In genomic region chr2:79375817-79376216, GRCh38 we compare ENCODE assay signal across 33 cellular contexts.
"Had no signal": no experiment of that assay in that cellular context is flagged by ENCODE, and none has a peak within 500 bp of the region (broad histone marks: within the 10 kb centered on the region; RNA-seq: fewer than 3 reads in every experiment).

No MANE protein-coding gene starts in this region.

- H3K4me2 ChIP-seq: hepatocyte, smooth muscle cell had no signal

- H3K9me3 ChIP-seq: ascending aorta, left ventricle myocardium inferior, right atrium auricular region, thyroid gland had no signal

- FAIRE-seq: frontal cortex had no signal

- H2AFZ ChIP-seq: hepatocyte had no signal

- DNase-seq: activated CD4-positive, alpha-beta memory T cell treated with anti-CD3 and anti-CD28 coated beads, Interleukin-2, amount 10 ng/mL, durations not matched to agents 7 days and 5 days; activated CD4-positive, alpha-beta T cell treated with anti-CD3 and anti-CD28 coated beads for 1 hour; activated CD4-positive, alpha-beta T cell treated with anti-CD3 and anti-CD28 coated beads, Interleukin-2, amount 10 ng/mL, durations not matched to agents 7 days and 5 days; activated CD8-positive, alpha-beta memory T cell treated with anti-CD3 and anti-CD28 coated beads, Interleukin-2, amount 50 U/mL, for 48 hours; activated gamma-delta T cell; activated naive CD4-positive, alpha-beta T cell treated with anti-CD3 and anti-CD28 coated beads, Interleukin-2, amount 10 ng/mL, durations not matched to agents 7 days and 5 days; activated naive CD8-positive, alpha-beta T cell treated with anti-CD3 and anti-CD28 coated beads, Interleukin-2, amount 10 ng/mL, durations not matched to agents 7 days and 5 days; activated T-cell treated with anti-CD3 and anti-CD28 coated beads, Interleukin-2, amount 50 U/mL, for 24 hours; cerebellar nuclear complex; dorsolateral prefrontal cortex; effector memory CD4-positive, alpha-beta T cell; glutamatergic neuron; islet precursor cell; left ventricle myocardium inferior; mesendoderm; natural killer cell; stimulated activated CD4-positive, alpha-beta T cell treated with anti-CD3 and anti-CD28 coated beads, Interleukin-1b, Interleukin-23, amount 100 ng/mL, for 48 hours; stimulated activated CD4-positive, alpha-beta T cell treated with anti-CD3 and anti-CD28 coated beads, Interleukin-4, amount 100 ng/mL, for 4 hours; stimulated activated CD8-positive, alpha-beta memory T cell treated with anti-CD3 and anti-CD28 coated beads, Interleukin-4, amount 100 ng/mL, for 48 hours; stimulated activated naive CD8-positive, alpha-beta T cell treated with anti-CD3 and anti-CD28 coated beads, Interleukin-15, amount 100 ng/mL, for 72 hours; substantia nigra; T-helper 9 cell; thyroid gland had no signal

- H3K4me1 ChIP-seq: ascending aorta, left ventricle myocardium inferior, right atrium auricular region, thyroid gland had no signal

- H3K36me3 ChIP-seq: ascending aorta, cardiac muscle cell, left ventricle myocardium inferior, right atrium auricular region, thyroid gland had no signal

- H3K79me2 ChIP-seq: hepatocyte had no signal

- H3K27me3 ChIP-seq: ascending aorta, cardiac muscle cell, dorsolateral prefrontal cortex, hepatocyte, right atrium auricular region, thyroid gland had no signal

- ATAC-seq: natural killer cell; stimulated activated memory B cell treated with anti-CD40 and anti-IgM and Interleukin-4, amounts not matched to agents 10 μg/mL and 1 μg/mL and 100 μg/mL, for 72 hours; stimulated activated naive CD8-positive, alpha-beta T cell treated with anti-CD3 and anti-CD28 coated beads, Interleukin-15, amount 100 ng/mL, for 72 hours; WTC11 had no signal

- H3K4me3 ChIP-seq: ascending aorta, cardiac muscle cell, coronary artery, dorsolateral prefrontal cortex, hepatocyte, left ventricle myocardium inferior, lung, right atrium auricular region, smooth muscle cell, thyroid gland had no signal

- H3K27ac ChIP-seq: ascending aorta, cardiac muscle cell, coronary artery, dorsolateral prefrontal cortex, hepatocyte, left ventricle myocardium inferior, right atrium auricular region, thyroid gland had no signal
